Comparison of ENCODE assay signal across 24 cellular contexts in genomic region chr20:44410583-44411019, GRCh38. TPM values are rescaled to one million over a fixed set of nuclear protein-coding genes. Genes with fewer than 3 reads are reported as not detected.
"Had no signal": no experiment of that assay in that cellular context is flagged by ENCODE, and none has a peak within 500 bp of the region (broad histone marks: within the 10 kb centered on the region; RNA-seq: fewer than 3 reads in every experiment).

No MANE protein-coding gene starts in this region.

- DNase-seq: activated B cell treated with CpG ODN at 0.5 μM for 24 hours; activated CD4-positive, alpha-beta T cell treated with anti-CD3 and anti-CD28 coated beads for 36 hours; activated CD4-positive, alpha-beta T cell treated with anti-CD3 and anti-CD28 coated beads, Interleukin-2, amount 50 U/mL, for 48 hours; activated naive CD4-positive, alpha-beta T cell treated with anti-CD3 and anti-CD28 coated beads for 36 hours; activated T-cell treated with anti-CD3 and anti-CD28 coated beads, Interleukin-2, amount 50 U/mL, for 48 hours; anterior cingulate cortex; caudate nucleus; dermis blood vessel endothelial cell; effector memory CD4-positive, alpha-beta T cell; foreskin keratinocyte; immature natural killer cell; kidney glomerular epithelial cell; left ventricle myocardium inferior; naive B cell; psoas muscle; stimulated activated CD4-positive, alpha-beta T cell treated with anti-CD3 and anti-CD28 coated beads, Interleukin-1b, Interleukin-23, amount 100 ng/mL, for 48 hours; SW 1271; T-helper 17 cell; tibial artery had no signal

- H3K27ac ChIP-seq: foreskin keratinocyte, left ventricle myocardium inferior, ovary, psoas muscle, right atrium auricular region, tibial artery had no signal

- H3K27me3 ChIP-seq: ovary had no signal

- FAIRE-seq: urothelium cell line had no signal

- H3K4me1 ChIP-seq: left ventricle myocardium inferior, psoas muscle, right atrium auricular region, tibial artery had no signal

- ATAC-seq: activated CD4-positive, alpha-beta T cell treated with anti-CD3 and anti-CD28 coated beads for 36 hours; foreskin keratinocyte; psoas muscle; T-helper 17 cell had no signal

- H3K9me3 ChIP-seq: left ventricle myocardium inferior, ovary, psoas muscle, right atrium auricular region, tibial artery had no signal

- H3K36me3 ChIP-seq: left ventricle myocardium inferior, ovary, right atrium auricular region, tibial artery had no signal

- H3K4me3 ChIP-seq: left ventricle myocardium inferior, ovary, psoas muscle, right atrium auricular region, tibial artery had no signal

RNA-seq across cellular contexts. Expression of gene HNF4A, which starts 55.1 kb away (rescaled TPM):
- total RNA-seq: activated B cell treated with CpG ODN at 0.5 μM for 24 hours; activated CD4-positive, alpha-beta T cell treated with anti-CD3 and anti-CD28 coated beads for 36 hours; activated naive CD4-positive, alpha-beta T cell treated with anti-CD3 and anti-CD28 coated beads for 36 hours; dermis blood vessel endothelial cell; foreskin keratinocyte; glomerular endothelial cell; left ventricle myocardium inferior; right atrium auricular region; skeletal muscle tissue; T-helper 17 cell had no signal
- polyA plus RNA-seq: foreskin keratinocyte, immature natural killer cell had no signal
